ENCODE assay signal across 8 cellular contexts in the genomic region with DNA sequence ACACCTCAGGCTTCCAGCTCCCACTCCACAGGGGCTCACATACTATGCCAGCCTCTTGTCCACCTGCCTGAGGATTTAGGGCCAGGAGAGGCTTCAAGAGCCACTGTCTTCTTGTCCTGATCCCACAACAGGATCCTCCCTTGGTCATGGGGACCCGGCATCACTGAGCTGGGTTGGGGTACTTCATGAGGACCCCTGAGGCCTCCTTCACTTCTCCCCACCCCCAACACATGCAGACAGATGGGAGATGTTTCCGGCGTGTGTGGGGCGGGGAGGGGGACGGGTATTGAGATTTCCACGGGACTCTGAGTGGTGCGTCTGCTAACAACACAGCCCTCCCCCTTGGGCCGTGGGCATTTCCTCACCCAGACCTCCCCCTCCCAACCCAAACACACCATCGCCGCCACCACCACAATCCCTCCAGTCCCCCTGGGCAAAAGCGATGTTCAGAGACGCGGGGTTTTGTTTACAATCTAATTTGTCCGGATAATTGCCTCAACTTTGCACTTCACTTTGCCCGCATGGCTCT. TPM values are rescaled to one million over a fixed set of nuclear protein-coding genes. Genes with fewer than 3 reads are reported as not detected.
A peak's percentile ranks its signal among the peaks of the same experiment; 100 is the strongest.
DNase-seq lines count a peak whose midpoint lies in the region; FAIRE-seq and TF ChIP-seq lines count a peak whose summit lies in the region.

No MANE protein-coding gene starts in this region.

- no peaks in the 10 kb centered on the region for H3K36me3 ChIP-seq in H1 (ENCODE audit: control insufficient read depth in 2 of 4, insufficient read depth in 4 of 4, low read length in 3 of 4)

- peak overlapping the region; percentile 72; the same call in 1 of the 2 replicates for H2BK15ac ChIP-seq in H1 (ENCODE audit: low read length)

- no peak for FAIRE-seq in H1 (lab: Jason Lieb, UNC)

- TF ChIP-seq EP300 in H1 (IDR thresholded peaks at IDR 0.05; ENCODE audit: borderline replicate concordance in 1 of 2, low read depth in 2 of 2, low read length in 2 of 2), result no peak

- no peak overlapping the region for H4K5ac ChIP-seq in H1 (ENCODE audit: insufficient read length, low read depth, low read length)

- H2BK5ac ChIP-seq in H1 (ENCODE audit: low read depth, low read length), result peak overlapping the region; percentile 87; the same call in 1 of the 2 replicates

- intact Hi-C loops in Calu3 (cut with micrococcal nuclease; ENCODE audit: unreplicated experiment), result no loop called here

- H3K9me3 ChIP-seq in H1 (ENCODE audit: insufficient read depth in 2 of 2, low read depth in 1 of 2, low read length in 1 of 2), result no peaks in the 10 kb centered on the region

- peak overlapping the region; percentile 75; the same call in 1 of the 2 replicates for H2BK12ac ChIP-seq in H1 (ENCODE audit: low read depth, low read length)

- H2AK5ac ChIP-seq in H1 (ENCODE audit: low read depth, low read length), result no peak overlapping the region

- no peak overlapping the region for H3K27ac ChIP-seq in H1 (ENCODE audit: low read depth, low read length)

- POLR2A ChIA-PET in H1 (lab: Charles Lee; ENCODE audit: partially characterized antibody), result interaction anchor here (0.8 to 2.1 kb wide), 3 partner anchors 41 to 119 kb away, joined by 3 to 7 read pairs (median 6); no protein-coding TSS in a partner anchor

- peaks cover 21 to 58% (median 57%) of the 10 kb centered on the region in 4 experiments for H3K27me3 ChIP-seq in H1 (replicated peaks in 1 of 4; ENCODE audit: control insufficient read depth in 3 of 4, extremely low read depth in 1 of 4, insufficient read depth in 3 of 4, low read length in 3 of 4)

- peaks cover 8 to 31% (median 24%) of the 10 kb centered on the region in 4 experiments for H3K4me1 ChIP-seq in H1 (replicated peaks in 1 of 4; ENCODE audit: control insufficient read depth in 3 of 4, insufficient read depth in 4 of 4, low read length in 3 of 4)

- in situ Hi-C loops in GM13976 (cut with MboI; ENCODE audit: low sequenced_read_pairs, unreplicated experiment), result no loop called here

- H3K79me2 ChIP-seq in H1 (ENCODE audit: control insufficient read depth in 1 of 2, insufficient read depth in 2 of 2, low read length in 2 of 2), result peaks cover 0 to 26% of the 10 kb centered on the region in 2 experiments; a peak in 2 of 4 replicates

- peaks cover 25% of the 10 kb centered on the region for H3K23me2 ChIP-seq in H1 (ENCODE audit: low read depth, low read length)

- CTCF ChIA-PET in Calu3 (lab: Charles Lee) (interaction anchor here (0.6 kb wide), 1 partner anchor 13 kb away, joined by 3 read pairs; no protein-coding TSS in a partner anchor), H1 (lab: Charles Lee; ENCODE audit: partially characterized antibody) (interaction anchor here (1.0 to 1.9 kb wide), 9 partner anchors 16 to 177 kb away, joined by 3 to 14 read pairs (median 4); no protein-coding TSS in a partner anchor)

- H3K36me3 Mint-ChIP-seq in Calu3 (ENCODE audit: insufficient read depth, unreplicated experiment) (peaks cover 33% of the 10 kb centered on the region), osteocyte (ENCODE audit: unreplicated experiment) (no peaks in the 10 kb centered on the region)

- no peak overlapping the region for H3K56ac ChIP-seq in H1 (replicated peaks; ENCODE audit: insufficient read length, low read depth, low read length)

- 2% methylated on average over 15 of the region's 15 CpGs; no CpG with 5 or more reads in 1 of the 2 experiments for WGBS in H1 (ENCODE audit: extremely low coverage in 1 of 2, insufficient coverage in 1 of 2, insufficient read length in 1 of 2, insufficient replicate concordance in 2 of 2, low coverage in 1 of 2, low lambda C conversion rate in 2 of 2, missing lambda C conversion rate in 1 of 2), 2 experiments

- H4K20me1 ChIP-seq in H1 (replicated peaks in 1 of 2; ENCODE audit: control insufficient read depth in 1 of 2, insufficient read depth in 2 of 2, low read length in 2 of 2), result peaks cover 4 to 24% of the 10 kb centered on the region in 2 experiments

- TF ChIP-seq CTCF in Calu3 (IDR thresholded peaks at IDR 0.05; ENCODE audit: unreplicated experiment), result no peak
- TF ChIP-seq CTCF in H1 (IDR thresholded peaks at IDR 0.05; ENCODE audit: control extremely low read depth in 1 of 3, insufficient read depth in 1 of 3, low read depth in 1 of 3, low read length in 3 of 3), result no peak
- TF ChIP-seq CTCF in osteocyte (IDR thresholded peaks at IDR 0.05), result no peak
- TF ChIP-seq CTCF in GM13976 (IDR thresholded peaks at IDR 0.05; ENCODE audit: borderline replicate concordance, control extremely low read depth, extremely low read depth, insufficient read depth, missing control alignments), result no peak

- no peaks in the 10 kb centered on the region for H3K27me3 Mint-ChIP-seq in Calu3 (ENCODE audit: unreplicated experiment)
- peaks cover 2% of the 10 kb centered on the region for H3K27me3 Mint-ChIP-seq in osteocyte (ENCODE audit: unreplicated experiment)

- H2BK120ac ChIP-seq in H1 (replicated peaks; ENCODE audit: low read depth, low read length), result no peak overlapping the region

- no peak overlapping the region for H3K9ac ChIP-seq in H1 (replicated peaks in 1 of 4; ENCODE audit: extremely low read depth in 1 of 4, low read depth in 3 of 4, low read length in 3 of 4)

- peaks cover 2% of the 10 kb centered on the region; the same call in 1 of the 2 replicates for H3K79me1 ChIP-seq in H1 (ENCODE audit: low read depth, low read length)

- TF ChIP-seq RAD21 in H1 (IDR thresholded peaks at IDR 0.05 in 1 of 2, conservative IDR thresholded peaks at IDR 0.05 in 1 of 2; ENCODE audit: low read depth in 2 of 2, low read length in 2 of 2), result no peak

- H3K4me3 ChIP-seq in H1 (ENCODE audit: extremely low read depth in 1 of 4, insufficient read depth in 2 of 4, low read depth in 3 of 4, low read length in 4 of 4), result peak overlapping the region; percentile 64 to 70 (median 64)

- H3K18ac ChIP-seq in H1 (ENCODE audit: extremely low read depth, low read length), result peak overlapping the region; percentile 68

- H3K4ac ChIP-seq in H1 (replicated peaks; ENCODE audit: insufficient read length, low read depth, low read length), result peak overlapping the region; percentile 27

- peaks cover 11% of the 10 kb centered on the region for H3K4me1 Mint-ChIP-seq in Calu3 (ENCODE audit: low read depth, unreplicated experiment)
- H3K4me1 Mint-ChIP-seq in osteocyte (ENCODE audit: unreplicated experiment), result peaks cover 19% of the 10 kb centered on the region

- H2BK20ac ChIP-seq in H1 (ENCODE audit: low read length), result peak overlapping the region; percentile 86; the same call in 1 of the 2 replicates

- no peak overlapping the region for H3K14ac ChIP-seq in H1 (ENCODE audit: insufficient read length)

- H3K9me3 Mint-ChIP-seq in Calu3 (ENCODE audit: low read depth, unreplicated experiment) (no peaks in the 10 kb centered on the region), osteocyte (ENCODE audit: unreplicated experiment) (no peaks in the 10 kb centered on the region)

- no TSS peak for BruUV-seq in Calu3 (replicated peaks; lab: Mats Ljungman, UMichigan)

- H4K8ac ChIP-seq in H1 (ENCODE audit: extremely low read depth, insufficient read depth, low read length), result no peak overlapping the region

- H3K4me3 Mint-ChIP-seq in Calu3 (ENCODE audit: low read depth, unreplicated experiment), result peak overlapping the region; percentile 81
- H3K4me3 Mint-ChIP-seq in osteocyte (ENCODE audit: unreplicated experiment), result peak overlapping the region; percentile 86

- H4K91ac ChIP-seq in H1 (replicated peaks; ENCODE audit: insufficient read length, low read length), result no peak overlapping the region

- no peak for DNase-seq in Calu3
- DNase-seq in NCI-H146 treated with DMSO at 0.1 percent for 48 hours (lab: John Stamatoyannopoulos, UW; ENCODE audit: unreplicated experiment), result peak; percentile 49
- DNase-seq in H1 (ENCODE audit: low read depth in 1 of 2, low spot score in 2 of 2), result no peak
- no peak for DNase-seq in osteocyte (ENCODE audit: extremely low spot score, unreplicated experiment)
- no peak for DNase-seq in DMS153 treated with DMSO at 0.1 percent for 48 hours (lab: John Stamatoyannopoulos, UW; ENCODE audit: unreplicated experiment)
- DNase-seq in NCI-H446 treated with DMSO at 0.1 percent for 48 hours (lab: John Stamatoyannopoulos, UW), result no peak
- DNase-seq in AG08396 (ENCODE audit: low spot score), result no peak
- DNase-seq in GM13976 (ENCODE audit: low spot score), result no peak

- H2AFZ ChIP-seq in H1 (ENCODE audit: low read length), result no peak overlapping the region

- H3K27ac Mint-ChIP-seq in Calu3 (ENCODE audit: unreplicated experiment), result peak overlapping the region; percentile 70
- H3K27ac Mint-ChIP-seq in osteocyte (ENCODE audit: unreplicated experiment), result no peak overlapping the region

- no peak overlapping the region for H3K23ac ChIP-seq in H1 (ENCODE audit: insufficient read length)

- no peak for TF ChIP-seq POLR2A in H1 (IDR thresholded peaks at IDR 0.05; ENCODE audit: control extremely low read depth in 1 of 2, low read depth in 2 of 2, low read length in 2 of 2)

- H3K4me2 ChIP-seq in H1 (ENCODE audit: insufficient read depth in 1 of 2, low read depth in 2 of 2, low read length in 2 of 2), result peak overlapping the region; percentile 81 to 100

TF ChIP-seq in H1, 55 proteins besides CTCF, POLR2A, EP300 and RAD21 (continues in another document):
- TF ChIP-seq BCL11A (IDR thresholded peaks at IDR 0.05; ENCODE audit: low read depth in 2 of 2, low read length in 2 of 2), result no peak

RNA-seq across cellular contexts. Expression of a gene that starts 0.9 kb away (rescaled TPM):
- total RNA-seq in Calu3 (2022) (47.8 and 50.9 TPM in 2 replicates), osteocyte (24.7 and 26.9 TPM in 2 replicates)
- 13.3 and 14.7 TPM in 2 replicates for total RNA-seq in H1 (2021; fragmentation: NEBNext Ultra II Directional; extraction: Animal tissue kit (Norgen Biotek cat#: 25700))
- 4.8 and 6.7 TPM in 2 replicates for polyA plus RNA-seq in H1 (2011; rRNA removed)
- polyA plus RNA-seq in H1 (2011; cell fraction: cytosol; rRNA removed), result 2.2 TPM
- 8.8 TPM for polyA plus RNA-seq in H1 (2011; cell fraction: nucleus; rRNA removed)
- 9.6 to 20.8 TPM (median 19.1 TPM) in 4 replicates for polyA plus RNA-seq in H1 (2012, experiment 1 of 2)
- polyA plus RNA-seq in H1 (2012, experiment 2 of 2), result 13.4 TPM
- polyA plus RNA-seq in H1 (2013, experiment 1 of 2), result 5.1 TPM
- polyA plus RNA-seq in H1 (2013, experiment 2 of 2), result 5.1 TPM
- polyA minus RNA-seq in H1 (2011; rRNA and poly(A)+ RNA removed), result 2.0 and 2.4 TPM in 2 replicates
- 9.3 TPM for polyA minus RNA-seq in H1 (2011; cell fraction: cytosol; rRNA and poly(A)+ RNA removed)
- polyA minus RNA-seq in H1 (2011; cell fraction: nucleus; rRNA and poly(A)+ RNA removed), result 5.1 TPM
